In the genomic region with DNA sequence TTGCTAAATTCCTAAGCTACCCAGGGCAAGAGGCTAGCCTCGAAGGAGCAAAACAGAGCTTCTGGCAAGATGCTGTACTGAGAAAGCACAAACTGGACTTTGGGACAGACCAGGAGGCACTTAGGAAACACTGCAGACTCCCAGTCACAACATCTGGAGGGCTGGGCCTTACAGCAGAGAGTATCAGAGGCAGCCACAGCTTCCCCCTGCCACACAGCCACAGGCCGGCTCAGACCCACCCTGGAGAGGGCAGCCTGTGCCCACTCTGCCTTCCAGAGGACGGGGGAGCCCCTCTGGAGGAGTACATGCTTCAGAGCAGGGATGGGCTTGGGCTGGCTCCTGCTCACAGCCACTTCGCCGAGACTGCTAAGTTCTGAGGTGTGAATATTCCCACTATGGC, we compare ENCODE assay signal across 12 cellular contexts. TPM values are rescaled to one million over a fixed set of nuclear protein-coding genes. Genes with fewer than 3 reads are reported as not detected.
DNase-seq lines count a peak whose midpoint lies in the region; ATAC-seq, FAIRE-seq and TF ChIP-seq lines count a peak whose summit lies in the region.
"Had no signal": no experiment of that assay in that cellular context is flagged by ENCODE, and none has a peak within 500 bp of the region (broad histone marks: within the 10 kb centered on the region; RNA-seq: fewer than 3 reads in every experiment).

No MANE protein-coding gene starts in this region.

- H3K4me1 ChIP-seq in GM23248 (ENCODE audit: insufficient read depth): peaks cover 28% of the 10 kb centered on the region
- H3K4me1 ChIP-seq in right atrium auricular region: peaks cover 0 to 73% of the 10 kb centered on the region in 2 donors
- H3K4me1 ChIP-seq in small intestine (ENCODE audit: control insufficient read depth in 2 of 2, insufficient read depth in 1 of 2, low read depth in 1 of 2, low read length in 1 of 2): peaks cover 0 to 4% of the 10 kb centered on the region in 2 donors
- peaks cover 6% of the 10 kb centered on the region for H3K4me1 ChIP-seq in mesendoderm (ENCODE audit: control insufficient read depth, low read depth, low read length)
- H3K4me1 ChIP-seq: right lobe of liver had no signal

- 0 out of 2 replicates have a peak, but pooled peaks cover 4% of the 10 kb centered on the region for H4K20me1 ChIP-seq in GM23248 (ENCODE audit: insufficient read depth)

- H2BK120ac ChIP-seq in mesendoderm (ENCODE audit: low read depth, low read length): no peak overlapping the region

- DNase-seq in GM23248 (peak; percentile 34), right atrium auricular region (ENCODE audit: low spot score) (no peak), small intestine (peak; percentile 29), mesendoderm (no peak), DMS 273 treated with DMSO at 0.1 percent for 48 hours (lab: John Stamatoyannopoulos, UW) (no peak)
- DNase-seq: NCI-H1436 treated with DMSO at 0.1 percent for 48 hours, right lobe of liver had no signal

- 27 to 32% methylated on average over 5 of the region's 5 CpGs for WGBS in GM23248 (ENCODE audit: low coverage in 1 of 2, low lambda C conversion rate in 2 of 2, missing lambda C conversion rate in 2 of 2), 2 experiments
- WGBS in small intestine, 3 donors: 71 to 86% (median 73%) methylated on average over 5 of the region's 5 CpGs
- WGBS in mesendoderm (ENCODE audit: extremely low coverage, insufficient coverage, low lambda C conversion rate): no CpG with 5 or more reads among the region's 5 CpGs

- H3K4me3 ChIP-seq in GM23248 (no peak overlapping the region), right atrium auricular region (no peak overlapping the region), small intestine (ENCODE audit: low read depth in 1 of 2, low read length in 2 of 2) (no peak overlapping the region), mesendoderm (ENCODE audit: low read length) (no peak overlapping the region)
- H3K4me3 ChIP-seq: right lobe of liver had no signal

- H3K4me3 Mint-ChIP-seq in activated T-helper 17 cell treated with anti-CD3 and anti-CD28 coated beads, Interleukin-2, amount 50 U/mL, for 72 hours: peak overlapping the region; percentile 85

- H3K27ac Mint-ChIP-seq in activated T-helper 17 cell treated with anti-CD3 and anti-CD28 coated beads, Interleukin-2, amount 50 U/mL, for 72 hours: peak overlapping the region; percentile 97

- H4K5ac ChIP-seq in mesendoderm (ENCODE audit: low read length): no peak overlapping the region

- H3K4ac ChIP-seq in mesendoderm (ENCODE audit: low read depth, low read length): no peak overlapping the region

- H3K9me3 ChIP-seq in GM23248 (ENCODE audit: low read depth) (no peaks in the 10 kb centered on the region), right atrium auricular region (no peaks in the 10 kb centered on the region), small intestine (ENCODE audit: control insufficient read depth, low read depth) (no peaks in the 10 kb centered on the region)
- H3K9me3 ChIP-seq: right lobe of liver had no signal

- in situ Hi-C loops in GM23248 (cut with MboI): no loop called here

- TF ChIP-seq CTCF in right atrium auricular region (IDR thresholded peaks at IDR 0.05): no peak

- no peak overlapping the region for H2AFZ ChIP-seq in GM23248

- H3K9me2 ChIP-seq in GM23248 (ENCODE audit: insufficient read depth): no peaks in the 10 kb centered on the region

- H3K79me2 ChIP-seq in GM23248 (ENCODE audit: insufficient read depth) (peaks cover 99% of the 10 kb centered on the region), mesendoderm (ENCODE audit: control insufficient read depth, insufficient read depth, low read length) (peaks cover 14% of the 10 kb centered on the region)

- H3K18ac ChIP-seq in mesendoderm (ENCODE audit: low read length): no peak overlapping the region

- H4K8ac ChIP-seq in mesendoderm (ENCODE audit: low read depth, low read length): no peak overlapping the region

- H3K56ac ChIP-seq in mesendoderm (ENCODE audit: low read length): no peak overlapping the region

- peaks cover 11% of the 10 kb centered on the region for H3F3A ChIP-seq in GM23248 (ENCODE audit: insufficient read depth)

- H3K36me3 Mint-ChIP-seq in activated T-helper 17 cell treated with anti-CD3 and anti-CD28 coated beads, Interleukin-2, amount 50 U/mL, for 72 hours (ENCODE audit: low read depth): peaks cover 91% of the 10 kb centered on the region

- H3K9ac ChIP-seq in GM23248: peak overlapping the region; percentile 15; the same call in 1 of the 2 replicates
- H3K9ac ChIP-seq in mesendoderm (ENCODE audit: low read length): no peak overlapping the region

- peak; percentile 8 for ATAC-seq in activated T-helper 17 cell treated with anti-CD3 and anti-CD28 coated beads, Interleukin-2, amount 50 U/mL, for 72 hours (replicated peaks)
- ATAC-seq in HG03342 (IDR thresholded peaks at IDR 0.05; ENCODE audit: unreplicated experiment): no peak
- no peak for ATAC-seq in HG03135 (IDR thresholded peaks at IDR 0.05; ENCODE audit: unreplicated experiment)

- no peak for FAIRE-seq in small intestine (lab: Jason Lieb, UNC)
- FAIRE-seq: G401.6, GM19239 had no signal

- peaks cover 73% of the 10 kb centered on the region for H3K4me1 Mint-ChIP-seq in activated T-helper 17 cell treated with anti-CD3 and anti-CD28 coated beads, Interleukin-2, amount 50 U/mL, for 72 hours

- H3K36me3 ChIP-seq in GM23248 (ENCODE audit: low read depth) (peaks cover 11% of the 10 kb centered on the region; the same call in 1 of the 2 replicates), right atrium auricular region (peaks cover 6% of the 10 kb centered on the region), small intestine (ENCODE audit: control insufficient read depth in 2 of 2, insufficient read depth in 2 of 2, low read length in 2 of 2) (peaks cover 0 to 2% of the 10 kb centered on the region in 2 donors), mesendoderm (ENCODE audit: control insufficient read depth, insufficient read depth, low read length) (no peaks in the 10 kb centered on the region)
- H3K36me3 ChIP-seq: right lobe of liver had no signal

- H3K27ac ChIP-seq in GM23248 (peak overlapping the region; percentile 58), right atrium auricular region (peak overlapping the region; percentile 70 to 77), small intestine (ENCODE audit: low read depth in 1 of 2, low read length in 1 of 2) (peak overlapping the region in 1 of 2 donors; percentile 76), mesendoderm (ENCODE audit: low read depth, low read length) (no peak overlapping the region)
- H3K27ac ChIP-seq: right lobe of liver had no signal

- no peak overlapping the region for H2BK5ac ChIP-seq in mesendoderm (ENCODE audit: low read length)

- peaks cover 4% of the 10 kb centered on the region for H3K9me3 Mint-ChIP-seq in activated T-helper 17 cell treated with anti-CD3 and anti-CD28 coated beads, Interleukin-2, amount 50 U/mL, for 72 hours

- peaks cover 21% of the 10 kb centered on the region for H3K79me1 ChIP-seq in mesendoderm (ENCODE audit: low read length)

- no peak overlapping the region for H2AK5ac ChIP-seq in mesendoderm (ENCODE audit: low read length)

- no peaks in the 10 kb centered on the region for H3K27me3 Mint-ChIP-seq in activated T-helper 17 cell treated with anti-CD3 and anti-CD28 coated beads, Interleukin-2, amount 50 U/mL, for 72 hours

- H3K27me3 ChIP-seq in GM23248 (replicated peaks; ENCODE audit: insufficient read depth): no peaks in the 10 kb centered on the region
- H3K27me3 ChIP-seq in right atrium auricular region: no peaks in the 10 kb centered on the region
- H3K27me3 ChIP-seq in small intestine (ENCODE audit: control insufficient read depth in 2 of 2, insufficient read depth in 2 of 2, low read length in 2 of 2): no peaks in the 10 kb centered on the region
- no peaks in the 10 kb centered on the region for H3K27me3 ChIP-seq in mesendoderm (ENCODE audit: insufficient read depth, low read length, poor library complexity)
- H3K27me3 ChIP-seq: right lobe of liver had no signal

- H2BK15ac ChIP-seq in mesendoderm (replicated peaks; ENCODE audit: low read depth): no peak overlapping the region

- H3K4me2 ChIP-seq in GM23248 (ENCODE audit: unreplicated experiment) (no peak overlapping the region), mesendoderm (ENCODE audit: low read length) (no peak overlapping the region)

- no peak overlapping the region for H3K23ac ChIP-seq in mesendoderm (ENCODE audit: low read length)

RNA-seq across cellular contexts. Expression of a gene that starts 17.4 kb away (rescaled TPM):
- total RNA-seq in GM23248 (2014; rRNA removed; shearing (Covaris generic)): 118 and 129 TPM in 2 replicates
- polyA plus RNA-seq in GM23248 (2016; fragmentation: Nextera tagmentation; extraction: Ambion mirVana): 48.7 and 49.9 TPM in 2 replicates
- total RNA-seq in activated T-helper 17 cell treated with anti-CD3 and anti-CD28 coated beads, Interleukin-2, amount 50 U/mL, for 72 hours: 100 to 1,000 TPM in 1 of 2 donors, 10 to 100 TPM in 1; 63.0 to 119 TPM
- 10 to 100 TPM; 60.0 to 75.9 TPM for total RNA-seq in right atrium auricular region
- 10 to 100 TPM in 2 of 3 donors, 1 to 10 TPM in 1; 10.0 to 28.9 (median 13.6) TPM for polyA plus RNA-seq in small intestine
- polyA plus RNA-seq in mesendoderm (2013, experiment 1 of 2): 14.6 TPM
- 14.7 TPM for polyA plus RNA-seq in mesendoderm (2013, experiment 2 of 2)

RNA-seq across cellular contexts. Expression of a gene that starts 44.5 kb away (rescaled TPM):
- 6.5 and 6.7 TPM in 2 replicates for total RNA-seq in GM23248 (2014; rRNA removed; shearing (Covaris generic))
- polyA plus RNA-seq in GM23248 (2016; fragmentation: Nextera tagmentation; extraction: Ambion mirVana) (17.3 and 21.6 TPM in 2 replicates), small intestine (10 to 100 TPM in 2 of 3 donors, 1 to 10 TPM in 1; 7.0 to 49.6 (median 33.8) TPM)
- total RNA-seq in activated T-helper 17 cell treated with anti-CD3 and anti-CD28 coated beads, Interleukin-2, amount 50 U/mL, for 72 hours: 10 to 100 TPM; 13.5 to 41.1 TPM
- 10 to 100 TPM; 13.8 to 18.1 TPM for total RNA-seq in right atrium auricular region
- polyA plus RNA-seq in mesendoderm (2013, experiment 1 of 2): 5.0 TPM
- polyA plus RNA-seq in mesendoderm (2013, experiment 2 of 2): 4.4 TPM

Comparison
In these comparisons a context has a peak if more than half of its experiments do, and no peak if none do; other contexts are left out.
1. DNase-seq: peak in GM23248 (single experiment) and small intestine (single experiment); none in right atrium auricular region (single experiment), mesendoderm (single experiment) and DMS 273 treated with DMSO at 0.1 percent for 48 hours (single experiment).